Comparison of ENCODE assay signal across 8 cellular contexts in the genomic region with DNA sequence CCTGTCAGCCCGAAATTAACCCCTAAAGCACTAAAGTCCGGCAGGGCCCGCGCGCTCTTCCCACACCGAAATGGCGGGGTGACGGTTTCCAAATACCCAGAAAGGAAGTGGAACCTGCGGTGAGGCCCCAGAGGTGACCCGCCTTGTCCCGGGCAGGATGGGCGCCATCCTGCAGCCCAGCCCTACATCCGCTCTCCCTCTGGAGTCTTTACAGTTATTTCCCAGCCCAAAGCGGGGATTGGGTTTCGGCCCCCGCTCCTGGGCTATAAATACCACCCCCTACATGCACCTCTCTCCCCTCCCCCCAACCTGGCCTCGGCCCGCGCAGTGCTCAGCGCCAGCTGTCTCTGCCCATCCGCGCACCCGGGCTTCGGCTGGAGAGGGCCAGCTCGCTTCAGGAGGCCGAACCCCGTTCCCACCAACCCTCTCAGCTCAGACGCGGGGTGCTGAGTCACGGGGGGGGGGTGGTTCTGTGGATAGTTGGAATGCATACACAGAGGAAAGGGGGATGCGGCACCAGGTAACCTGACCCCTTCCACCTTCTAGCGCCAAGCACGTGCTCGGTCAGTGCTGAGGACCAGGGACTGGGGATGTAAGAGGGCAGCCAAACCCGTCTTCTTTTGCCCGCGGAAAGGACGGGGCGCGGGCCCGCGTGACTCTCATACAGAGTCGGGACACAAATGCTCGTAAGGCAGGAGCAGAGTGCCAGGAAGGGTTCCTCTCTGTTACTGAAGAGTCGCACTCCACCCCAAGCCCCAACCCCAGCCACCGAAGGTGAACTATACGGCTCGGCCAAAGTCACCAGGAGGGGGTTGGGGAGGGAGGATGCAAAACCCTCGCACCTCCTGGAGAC. TPM values are rescaled to one million over a fixed set of nuclear protein-coding genes. Genes with fewer than 3 reads are reported as not detected.
DNase-seq lines count a peak whose midpoint lies in the region; ATAC-seq and TF ChIP-seq lines count a peak whose summit lies in the region.

A gene (plus strand): TSS at position 344 of the 853 bp plus-strand sequence. CDS start 165 bp downstream, at position 509.

- H3K36me3 Mint-ChIP-seq in natural killer cell: no peaks in the 10 kb centered on the region

- H4K20me1 ChIP-seq in fibroblast of lung (ENCODE audit: control insufficient read depth, extremely low read depth, insufficient read depth, low read length): no peaks in the 10 kb centered on the region

- H3K9ac ChIP-seq in ES-I3 (ENCODE audit: low read depth, low read length) (peak within 1 kb of the TSS; percentile 56; the same call in 1 of the 2 replicates), fibroblast of lung (ENCODE audit: insufficient read depth, low read length) (peak within 1 kb of the TSS; percentile 40)

- H3K27ac Mint-ChIP-seq in natural killer cell: peak within 1 kb of the TSS; percentile 86 to 98

- H3K4me3 ChIP-seq in HAP-1 (peak within 1 kb of the TSS; percentile 52), fibroblast of lung (replicated peaks in 1 of 4; ENCODE audit: control extremely low read depth in 1 of 4, insufficient read depth in 1 of 4, low read depth in 3 of 4, low read length in 4 of 4) (peak within 1 kb of the TSS; percentile 39 to 66 (median 52)), upper lobe of right lung (peak within 1 kb of the TSS; percentile 77)

- H3K27me3 ChIP-seq in HAP-1 (ENCODE audit: low read depth): peaks cover 24% of the 10 kb centered on the region
- peaks cover 12% of the 10 kb centered on the region for H3K27me3 ChIP-seq in fibroblast of lung (ENCODE audit: control insufficient read depth, insufficient read depth, low read length)
- no peaks in the 10 kb centered on the region for H3K27me3 ChIP-seq in upper lobe of right lung

- DNase-seq in HAP-1 (ENCODE audit: low spot score in 2 of 2): peak in 1 of 2 experiments; percentile 58
- peak; percentile 40 for DNase-seq in NCI-H510A treated with DMSO at 0.1 percent for 48 hours (lab: John Stamatoyannopoulos, UW)
- DNase-seq in activated T-cell treated with anti-CD3 and anti-CD28 coated beads, Interleukin-2, amount 50 U/mL, for 1 hour: peak; percentile 59
- DNase-seq in fibroblast of lung (ENCODE audit: low read depth in 2 of 2): peak in 1 of 2 donors; percentile 50
- DNase-seq in natural killer cell: peak; percentile 47
- peak; percentile 80 for DNase-seq in upper lobe of right lung
- no peak for DNase-seq in epidermal melanocyte (ENCODE audit: insufficient read length, low spot score)

- no peaks in the 10 kb centered on the region for H3K9me3 Mint-ChIP-seq in natural killer cell

- H3K9me3 ChIP-seq in ES-I3 (ENCODE audit: control insufficient read depth, insufficient read depth, low read length): no peaks in the 10 kb centered on the region
- no peaks in the 10 kb centered on the region for H3K9me3 ChIP-seq in HAP-1
- H3K9me3 ChIP-seq in fibroblast of lung (ENCODE audit: control insufficient read depth, insufficient read depth, low read depth, low read length): no peaks in the 10 kb centered on the region
- H3K9me3 ChIP-seq in upper lobe of right lung: no peaks in the 10 kb centered on the region

- no peak for TF ChIP-seq CTCF in fibroblast of lung (conservative IDR thresholded peaks at IDR 0.05 in 1 of 2, IDR thresholded peaks at IDR 0.05 in 1 of 2; ENCODE audit: low read depth in 1 of 2, low read length in 2 of 2)
- TF ChIP-seq CTCF in natural killer cell (IDR thresholded peaks at IDR 0.05): no peak
- no peak for TF ChIP-seq CTCF in upper lobe of right lung (IDR thresholded peaks at IDR 0.05)

- peak within 1 kb of the TSS; percentile 98 for H3K4me2 ChIP-seq in fibroblast of lung (ENCODE audit: extremely low read depth, insufficient read depth, low read length)

- ATAC-seq in natural killer cell: peak; percentile 14 to 33 (median 31)
- ATAC-seq in upper lobe of right lung: peak; percentile 5

- peaks cover 21% of the 10 kb centered on the region for H3K4me1 ChIP-seq in ES-I3 (ENCODE audit: insufficient read depth, low read length)
- peaks cover 10% of the 10 kb centered on the region for H3K4me1 ChIP-seq in HAP-1
- peaks cover 23% of the 10 kb centered on the region for H3K4me1 ChIP-seq in fibroblast of lung (ENCODE audit: control insufficient read depth, extremely low read depth, insufficient read depth, low read length)
- H3K4me1 ChIP-seq in upper lobe of right lung: peaks cover 43% of the 10 kb centered on the region

- H3K27ac ChIP-seq in fibroblast of lung (ENCODE audit: insufficient read depth, low read length) (peak within 1 kb of the TSS; percentile 10), upper lobe of right lung (peak within 1 kb of the TSS; percentile 81)

- no peaks in the 10 kb centered on the region for H3K79me2 ChIP-seq in fibroblast of lung (ENCODE audit: control insufficient read depth, insufficient read depth, low read length)

- H2AFZ ChIP-seq in fibroblast of lung (ENCODE audit: low read length): peak within 1 kb of the TSS; percentile 67

- H3K4me1 Mint-ChIP-seq in natural killer cell: peaks cover 37 to 57% of the 10 kb centered on the region in 2 donors

- peak within 1 kb of the TSS; percentile 88 for H3K4me3 Mint-ChIP-seq in natural killer cell

- intact Hi-C loops in natural killer cell (cut with micrococcal nuclease) (loop anchor here (1.0 kb wide), 5 partner anchors 8 to 93 kb away; a partner anchor contains a TSS), upper lobe of right lung (cut with DNase I) (no loop called here)

- peaks cover 0 to 3% of the 10 kb centered on the region in 2 donors for H3K27me3 Mint-ChIP-seq in natural killer cell (ENCODE audit: low read depth in 2 of 2)

- in situ Hi-C loops in HAP-1 (cut with MboI; ENCODE audit: low sequenced_read_pairs): no loop called here

- H3K36me3 ChIP-seq in ES-I3 (ENCODE audit: insufficient read depth, low read length) (no peaks in the 10 kb centered on the region), HAP-1 (replicated peaks) (peaks cover 18% of the 10 kb centered on the region), fibroblast of lung (ENCODE audit: control insufficient read depth, insufficient read depth, low read length) (peaks cover 8% of the 10 kb centered on the region), upper lobe of right lung (peaks cover 6% of the 10 kb centered on the region)

RNA-seq across cellular contexts. Expression of the gene that starts here (rescaled TPM):
- total RNA-seq in fibroblast of lung (not detected in 2 replicates), natural killer cell (not detected), upper lobe of right lung (not detected)
- polyA plus RNA-seq in fibroblast of lung: not detected in 2 replicates
- not detected in 2 replicates for polyA plus RNA-seq in fibroblast of lung (2012)
- polyA minus RNA-seq in fibroblast of lung (ENCODE audit: low replicate concordance): not detected in 2 replicates

Comparison
In these comparisons a context has a peak if more than half of its experiments do, and no peak if none do; other contexts are left out.
1. Peak in DNase-seq and ATAC-seq in natural killer cell; RNA of the gene not detected or under 1 TPM.
2. Peak in DNase-seq, ATAC-seq, H3K4me3 ChIP-seq and H3K27ac ChIP-seq in upper lobe of right lung; RNA of the gene not detected or under 1 TPM.